ENCODE assay signal across 12 cellular contexts in the genomic region with DNA sequence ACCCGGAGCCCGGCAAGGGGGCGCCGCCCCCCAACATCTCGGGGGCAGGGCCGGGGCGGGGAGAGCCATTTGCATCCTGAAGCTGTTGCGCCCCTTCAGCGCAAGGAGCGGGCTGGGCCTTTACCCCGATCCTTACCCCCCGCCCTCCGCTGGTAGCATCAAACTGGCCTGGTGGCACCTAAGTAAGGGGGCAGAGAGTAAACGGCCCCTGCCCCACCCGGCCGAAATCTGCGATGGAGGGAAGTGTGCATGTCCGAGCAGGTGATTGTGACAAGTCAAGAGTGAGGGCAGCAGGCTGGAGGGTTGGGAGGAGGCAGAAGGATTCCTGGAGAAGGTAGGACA.
A peak's percentile ranks its signal among the peaks of the same experiment; 100 is the strongest.
DNase-seq lines count a peak whose midpoint lies in the region; ATAC-seq and TF ChIP-seq lines count a peak whose summit lies in the region.
"Had no signal": no experiment of that assay in that cellular context is flagged by ENCODE, and none has a peak within 500 bp of the region (broad histone marks: within the 10 kb centered on the region; RNA-seq: fewer than 3 reads in every experiment).

No MANE protein-coding gene starts in this region.

- ATAC-seq in heart left ventricle (peak in 1 of 4 donors; percentile 7), GM21737 (IDR thresholded peaks at IDR 0.05; ENCODE audit: unreplicated experiment) (no peak), GM18505 (IDR thresholded peaks at IDR 0.05; ENCODE audit: unreplicated experiment) (no peak)
- ATAC-seq in stimulated activated memory B cell treated with anti-CD40 and anti-IgM and Interleukin-4, amounts not matched to agents 10 μg/mL and 1 μg/mL and 100 μg/mL, for 72 hours, result no peak
- ATAC-seq: PC-3 had no signal

- H3K4me3 ChIP-seq in heart left ventricle, result peak overlapping the region in 11 of 12 donors; percentile 31 to 69 (median 57)
- peak overlapping the region; percentile 31 for H3K4me3 ChIP-seq in epithelial cell of esophagus (ENCODE audit: low read length)

- intact Hi-C loops in heart left ventricle (cut with DNase I), result no loop called here
- intact Hi-C loops in cardiac septum (cut with DNase I), result no loop called here

- H3K27me3 ChIP-seq in heart left ventricle, result peaks cover 0 to 41% (median 5%) of the 10 kb centered on the region in 9 donors

- H3K36me3 Mint-ChIP-seq in nephron (ENCODE audit: low read depth) (no peaks in the 10 kb centered on the region), type B pancreatic cell (peaks cover 6% of the 10 kb centered on the region)
- H3K36me3 Mint-ChIP-seq in stimulated activated memory B cell treated with anti-CD40 and anti-IgM and Interleukin-4, amounts not matched to agents 10 μg/mL and 1 μg/mL and 100 μg/mL, for 72 hours, result peaks cover 5% of the 10 kb centered on the region

- H3K4me1 ChIP-seq in heart left ventricle, result peaks cover 0 to 12% (median 0%) of the 10 kb centered on the region in 12 donors

- no peak overlapping the region for H3K27ac ChIP-seq in heart left ventricle
- H3K27ac ChIP-seq: C4-2B had no signal

- H3K27ac Mint-ChIP-seq in nephron, result peak overlapping the region in 1 of 3 experiments; percentile 55
- no peak overlapping the region for H3K27ac Mint-ChIP-seq in type B pancreatic cell
- H3K27ac Mint-ChIP-seq in stimulated activated memory B cell treated with anti-CD40 and anti-IgM and Interleukin-4, amounts not matched to agents 10 μg/mL and 1 μg/mL and 100 μg/mL, for 72 hours, result no peak overlapping the region

- TF ChIP-seq POLR2A in heart left ventricle (IDR thresholded peaks at IDR 0.05), result no peak
- TF ChIP-seq POLR2A in GM18505 (IDR thresholded peaks at IDR 0.05; ENCODE audit: borderline replicate concordance, extremely low read depth, insufficient read depth, insufficient read length), result no peak

- no peaks in the 10 kb centered on the region for H3K9me3 Mint-ChIP-seq in nephron
- H3K9me3 Mint-ChIP-seq in type B pancreatic cell, result no peaks in the 10 kb centered on the region
- peaks cover 3% of the 10 kb centered on the region for H3K9me3 Mint-ChIP-seq in stimulated activated memory B cell treated with anti-CD40 and anti-IgM and Interleukin-4, amounts not matched to agents 10 μg/mL and 1 μg/mL and 100 μg/mL, for 72 hours

- H3K4me3 Mint-ChIP-seq in nephron, result peak overlapping the region; percentile 76 to 78 (median 77)
- peak overlapping the region; percentile 75 for H3K4me3 Mint-ChIP-seq in type B pancreatic cell
- no peak overlapping the region for H3K4me3 Mint-ChIP-seq in stimulated activated memory B cell treated with anti-CD40 and anti-IgM and Interleukin-4, amounts not matched to agents 10 μg/mL and 1 μg/mL and 100 μg/mL, for 72 hours

- WGBS in heart left ventricle, 4 donors, result 29 to 49% (median 33%) methylated on average over 5 to 18 of the region's 18 CpGs

- no peaks in the 10 kb centered on the region for H3K36me3 ChIP-seq in heart left ventricle

- peaks cover 32% of the 10 kb centered on the region for H3K27me3 Mint-ChIP-seq in nephron (ENCODE audit: low read depth)
- peaks cover 47% of the 10 kb centered on the region for H3K27me3 Mint-ChIP-seq in type B pancreatic cell
- H3K27me3 Mint-ChIP-seq in stimulated activated memory B cell treated with anti-CD40 and anti-IgM and Interleukin-4, amounts not matched to agents 10 μg/mL and 1 μg/mL and 100 μg/mL, for 72 hours, result peaks cover 91% of the 10 kb centered on the region

- peaks cover 42% of the 10 kb centered on the region for H3K4me1 Mint-ChIP-seq in nephron
- H3K4me1 Mint-ChIP-seq in type B pancreatic cell (ENCODE audit: unreplicated experiment), result peaks cover 9% of the 10 kb centered on the region
- H3K4me1 Mint-ChIP-seq in stimulated activated memory B cell treated with anti-CD40 and anti-IgM and Interleukin-4, amounts not matched to agents 10 μg/mL and 1 μg/mL and 100 μg/mL, for 72 hours, result peaks cover 10% of the 10 kb centered on the region

- peak in 1 of 5 donors; percentile 14 for DNase-seq in heart left ventricle
- DNase-seq in cardiac septum (ENCODE audit: low spot score), result no peak
- DNase-seq in epithelial cell of esophagus (ENCODE audit: low read depth), result peak; percentile 37
- no peak for DNase-seq in type B pancreatic cell (ENCODE audit: extremely low spot score, unreplicated experiment)
- DNase-seq: activated CD4-positive, CD25-positive, alpha-beta regulatory T cell treated with anti-CD3 and anti-CD28 coated beads, Interleukin-2, amount 50 U/mL, for 72 hours; NCI-H146; PC-3 had no signal

- TF ChIP-seq CTCF in heart left ventricle (IDR thresholded peaks at IDR 0.05), result no peak
- TF ChIP-seq CTCF in epithelial cell of esophagus (IDR thresholded peaks at IDR 0.05; ENCODE audit: insufficient read depth, low read depth, low read length, missing control alignments), result no peak
- no peak for TF ChIP-seq CTCF in nephron (IDR thresholded peaks at IDR 0.05; ENCODE audit: unreplicated experiment in 3 of 3)
- no peak for TF ChIP-seq CTCF in type B pancreatic cell (conservative IDR thresholded peaks at IDR 0.05)

- no peaks in the 10 kb centered on the region for H3K9me3 ChIP-seq in heart left ventricle
